ENCODE assay signal across 8 cellular contexts in genomic region chr11:65555693-65556231, GRCh38. TPM values are rescaled to one million over a fixed set of nuclear protein-coding genes. Genes with fewer than 3 reads are reported as not detected.
DNase-seq lines count a peak whose midpoint lies in the region; ATAC-seq, FAIRE-seq and TF ChIP-seq lines count a peak whose summit lies in the region.

No MANE protein-coding gene starts in this region.

- peak overlapping the region; percentile 11 for H2AK5ac ChIP-seq in mesenchymal stem cell (ENCODE audit: low read length, severe bottlenecking)

- no peak overlapping the region for H3K23ac ChIP-seq in mesenchymal stem cell (ENCODE audit: low read length in 2 of 2)

- intact Hi-C loops in K562 (cut with micrococcal nuclease) (no loop called here), head of caudate nucleus (cut with DNase I) (no loop called here)

- 14% methylated on average over 1 of the region's 6 CpGs for WGBS in K562 (ENCODE audit: insufficient coverage, low coverage, missing lambda C conversion rate)
- 19% methylated on average over 5 of the region's 6 CpGs for WGBS in mesenchymal stem cell

- ATAC-seq in K562 (no peak), HG02759 (IDR thresholded peaks at IDR 0.05; ENCODE audit: unreplicated experiment) (no peak), HG02973 (IDR thresholded peaks at IDR 0.05; ENCODE audit: unreplicated experiment) (no peak)

- H3K4me1 ChIP-seq in K562 (replicated peaks in 1 of 2; ENCODE audit: control insufficient read depth in 2 of 2, insufficient read depth in 2 of 2, low read length in 2 of 2), result peaks cover 73 to 92% of the 10 kb centered on the region in 2 experiments
- peaks cover 60% of the 10 kb centered on the region for H3K4me1 ChIP-seq in mesenchymal stem cell (ENCODE audit: control insufficient read depth, insufficient read depth, low read depth, low read length)

- no peak overlapping the region for H2BK5ac ChIP-seq in mesenchymal stem cell (ENCODE audit: low read depth, low read length, poor library complexity, severe bottlenecking)

- H2BK120ac ChIP-seq in mesenchymal stem cell (ENCODE audit: low read depth, low read length), result no peak overlapping the region

- H4K20me1 ChIP-seq in K562 (replicated peaks; ENCODE audit: control insufficient read depth, insufficient read depth, low read length), result 0 out of 2 replicates have a peak, but pooled peaks cover 8% of the 10 kb centered on the region

- in situ Hi-C loops in K562 (cut with MboI), result no loop called here

- H4K91ac ChIP-seq in mesenchymal stem cell (ENCODE audit: low read length), result peak overlapping the region; percentile 40

- H3K4me3 ChIP-seq in AG09309 (ENCODE audit: control insufficient read depth, low read depth, low read length) (no peak overlapping the region; the same call in none of the 2 replicates), K562 (no peak overlapping the region), mesenchymal stem cell (ENCODE audit: insufficient read depth in 1 of 2, low read depth in 1 of 2, low read length in 2 of 2) (peak overlapping the region in 1 of 2 experiments; percentile 85)

- H3K14ac ChIP-seq in mesenchymal stem cell (ENCODE audit: low read length in 2 of 2), result no peak overlapping the region

- no peak overlapping the region for H2BK15ac ChIP-seq in mesenchymal stem cell (ENCODE audit: low read depth, poor library complexity, severe bottlenecking)

- FAIRE-seq in K562 (lab: Jason Lieb, UNC), result no peak

- TF ChIP-seq POLR2A in K562 (conservative IDR thresholded peaks at IDR 0.05), result no peak

- DNase-seq in AG09309 (ENCODE audit: low read depth) (peak; percentile 64), LHCN-M2 (ENCODE audit: low read depth) (peak; percentile 97), K562 (ENCODE audit: extremely low read depth in 1 of 4, low spot score in 3 of 4) (peak in 3 of 4 experiments; percentile 54 to 71 (median 57)), mesenchymal stem cell (peak; percentile 77), head of caudate nucleus (no peak), Kasumi-1 (lab: John Stamatoyannopoulos, UW) (no peak)

- no peak overlapping the region for H3K4ac ChIP-seq in mesenchymal stem cell (ENCODE audit: low read depth in 1 of 2, low read length in 2 of 2)

- H3K4me2 ChIP-seq in K562 (ENCODE audit: insufficient read depth, low read length) (no peak overlapping the region), mesenchymal stem cell (ENCODE audit: low read length, poor library complexity, severe bottlenecking) (no peak overlapping the region)

- CTCF ChIA-PET in K562 (lab: Yijun Ruan, JAX; ENCODE audit: low intra/inter-chr PET ratio), result no interaction called here

- no peak for TF ChIP-seq CTCF in AG09309 (IDR thresholded peaks at IDR 0.05; ENCODE audit: control insufficient read depth, insufficient read depth, low read depth, low read length, missing control alignments)
- no peak for TF ChIP-seq CTCF in K562 (IDR thresholded peaks at IDR 0.05 in 2 of 3, conservative IDR thresholded peaks at IDR 0.05 in 1 of 3; ENCODE audit: insufficient read depth in 2 of 3, low read depth in 1 of 3, low read length in 3 of 3)

- POLR2A ChIA-PET in K562 (lab: Yijun Ruan, JAX), result interaction anchor here (1.2 kb wide), 1 partner anchor 56 kb away, joined by 3 read pairs; no protein-coding TSS in a partner anchor

- H3K79me2 ChIP-seq in K562 (ENCODE audit: control insufficient read depth, insufficient read depth, low read length), result no peaks in the 10 kb centered on the region

- H3K9ac ChIP-seq in K562 (ENCODE audit: insufficient read depth in 1 of 2, low read depth in 2 of 2, low read length in 2 of 2) (peak overlapping the region in 1 of 2 experiments; percentile 53; a peak in 2 of 4 replicates), mesenchymal stem cell (ENCODE audit: low read length) (peak overlapping the region; percentile 47)

- H3K27me3 ChIP-seq in K562 (ENCODE audit: control insufficient read depth in 2 of 2, insufficient read depth in 2 of 2, low read length in 2 of 2), result no peaks in the 10 kb centered on the region
- H3K27me3 ChIP-seq in mesenchymal stem cell (ENCODE audit: control insufficient read depth in 1 of 2, insufficient read depth in 1 of 2, low read length in 2 of 2), result no peaks in the 10 kb centered on the region

- H3K27ac ChIP-seq in K562 (ENCODE audit: extremely low read depth, low read depth, low read length) (no peak overlapping the region), mesenchymal stem cell (ENCODE audit: low read length, poor library complexity, severe bottlenecking) (no peak overlapping the region)

- no peak overlapping the region for H4K8ac ChIP-seq in mesenchymal stem cell (ENCODE audit: low read length)

- H2AFZ ChIP-seq in K562 (ENCODE audit: low read depth, low read length) (no peak overlapping the region), mesenchymal stem cell (ENCODE audit: low read depth, low read length) (no peak overlapping the region)

- no peaks in the 10 kb centered on the region for H3K9me3 ChIP-seq in K562 (replicated peaks; ENCODE audit: control insufficient read depth, insufficient read depth, low read depth, low read length)
- no peaks in the 10 kb centered on the region for H3K9me3 ChIP-seq in mesenchymal stem cell (ENCODE audit: control insufficient read depth, low read length)

- peak overlapping the region in 1 of 2 experiments; percentile 73 for H2BK12ac ChIP-seq in mesenchymal stem cell (ENCODE audit: low read length in 2 of 2)

- no TSS peak for BruUV-seq in K562 (replicated peaks; lab: Mats Ljungman, UMichigan)

- no peaks in the 10 kb centered on the region for H3K9me1 ChIP-seq in K562 (ENCODE audit: control insufficient read depth, insufficient read depth, low read length)

- H3K18ac ChIP-seq in mesenchymal stem cell (ENCODE audit: low read depth in 1 of 2, low read length in 2 of 2), result peak overlapping the region; percentile 29 to 32

- H3K36me3 ChIP-seq in K562 (ENCODE audit: control insufficient read depth, insufficient read depth, low read length) (no peaks in the 10 kb centered on the region), mesenchymal stem cell (ENCODE audit: control insufficient read depth in 1 of 2, insufficient read depth in 2 of 2, low read depth in 1 of 2, low read length in 2 of 2) (peaks cover 21 to 30% of the 10 kb centered on the region in 2 experiments)

- TF ChIP-seq EP300 in K562 (IDR thresholded peaks at IDR 0.05; ENCODE audit: low read length), result no peak

- peaks cover 15% of the 10 kb centered on the region for H3K79me1 ChIP-seq in mesenchymal stem cell (replicated peaks; ENCODE audit: low read length, poor library complexity, severe bottlenecking)

- TF ChIP-seq RAD21 in K562 (CRISPR knock-in tag; conservative IDR thresholded peaks at IDR 0.05 in 1 of 2, IDR thresholded peaks at IDR 0.05 in 1 of 2), result no peak

RNA-seq across cellular contexts. Expression of gene LTBP3, which starts 2.4 kb away (rescaled TPM):
- total RNA-seq in LHCN-M2 (2014; rRNA removed) (17.1 and 27.3 TPM in 2 replicates), K562 (2014; rRNA removed) (15.0 and 19.3 TPM in 2 replicates), K562 (2014; rRNA removed; fragmentation: Illumina TruSeq; extraction: Trizol) (1.3 and 1.7 TPM in 2 replicates), K562 (2015; rRNA removed; fragmentation: Illumina TruSeq; extraction: Trizol) (3.8 and 4.4 TPM in 2 replicates), K562 (2021) (17.1 and 18.8 TPM in 2 replicates)
- 13.1 TPM for polyA plus RNA-seq in LHCN-M2 (2012)
- 78.9 and 182 TPM in 2 replicates for total RNA-seq in K562 (2011; cell fraction: chromatin; rRNA removed; ENCODE audit: low replicate concordance)
- 71.7 and 81.2 TPM in 2 replicates for total RNA-seq in K562 (2011; cell fraction: nucleolus; rRNA removed)
- total RNA-seq in K562 (2011; cell fraction: nucleoplasm; rRNA removed), result 77.2 and 120 TPM in 2 replicates
- polyA plus RNA-seq in K562 (2011; rRNA removed) (7.4 and 17.0 TPM in 2 replicates), K562 (2014; fragmentation: Illumina TruSeq; extraction: Trizol) (4.8 and 6.9 TPM in 2 replicates), K562 (2014; fragmentation: Nextera tagmentation; extraction: Ambion mirVana) (under 1 TPM; 0.06 to 0.14 TPM), K562 (2014; rRNA removed) (14.6 and 20.5 TPM in 2 replicates)
- 13.4 and 20.3 TPM in 2 replicates for polyA plus RNA-seq in K562 (2011; cell fraction: cytosol; rRNA removed)
- polyA plus RNA-seq in K562 (2011; cell fraction: nucleus; rRNA removed), result 102 and 163 TPM in 2 replicates
- 19.2 and 25.7 TPM in 2 replicates for polyA plus RNA-seq in K562 (2012)
- polyA minus RNA-seq in K562 (2011; rRNA and poly(A)+ RNA removed), result 6.4 and 7.8 TPM in 2 replicates
- 7.6 and 12.6 TPM in 2 replicates for polyA minus RNA-seq in K562 (2011; cell fraction: cytosol; rRNA and poly(A)+ RNA removed)
- 18.2 and 23.1 TPM in 2 replicates for polyA minus RNA-seq in K562 (2011; cell fraction: nucleus; rRNA and poly(A)+ RNA removed)
- polyA plus RNA-seq in mesenchymal stem cell (2013, experiment 1 of 2), result 52.8 TPM
- 46.9 TPM for polyA plus RNA-seq in mesenchymal stem cell (2013, experiment 2 of 2)

RNA-seq across cellular contexts. Expression of gene ZNRD2, which starts 14.5 kb away (rescaled TPM):
- total RNA-seq in LHCN-M2 (2014; rRNA removed), result 50.4 and 57.8 TPM in 2 replicates
- 77.3 TPM for polyA plus RNA-seq in LHCN-M2 (2012)
- total RNA-seq in K562 (2011; cell fraction: chromatin; rRNA removed; ENCODE audit: low replicate concordance), result 16.9 and 90.0 TPM in 2 replicates
- 98.3 and 115 TPM in 2 replicates for total RNA-seq in K562 (2011; cell fraction: nucleolus; rRNA removed)
- total RNA-seq in K562 (2011; cell fraction: nucleoplasm; rRNA removed), result 36.5 and 47.7 TPM in 2 replicates
- 129 and 153 TPM in 2 replicates for total RNA-seq in K562 (2014; rRNA removed)
- total RNA-seq in K562 (2014; rRNA removed; fragmentation: Illumina TruSeq; extraction: Trizol), result 8.5 and 13.4 TPM in 2 replicates
- total RNA-seq in K562 (2015; rRNA removed; fragmentation: Illumina TruSeq; extraction: Trizol), result 60.4 and 61.8 TPM in 2 replicates
- 106 and 114 TPM in 2 replicates for total RNA-seq in K562 (2021)
- polyA plus RNA-seq in K562 (2011; rRNA removed), result 40.4 and 51.9 TPM in 2 replicates
- polyA plus RNA-seq in K562 (2011; cell fraction: cytosol; rRNA removed), result 70.6 and 201 TPM in 2 replicates
- 69.6 and 90.0 TPM in 2 replicates for polyA plus RNA-seq in K562 (2011; cell fraction: nucleus; rRNA removed)
- 75.0 and 123 TPM in 2 replicates for polyA plus RNA-seq in K562 (2012)
- polyA plus RNA-seq in K562 (2014; fragmentation: Illumina TruSeq; extraction: Trizol), result 16.6 and 77.3 TPM in 2 replicates
- 10 to 100 TPM; 35.6 to 66.3 TPM for polyA plus RNA-seq in K562 (2014; fragmentation: Nextera tagmentation; extraction: Ambion mirVana)
- 123 and 130 TPM in 2 replicates for polyA plus RNA-seq in K562 (2014; rRNA removed)
- polyA minus RNA-seq in K562 (2011; rRNA and poly(A)+ RNA removed), result 7.4 TPM in 2 replicates
- polyA minus RNA-seq in K562 (2011; cell fraction: cytosol; rRNA and poly(A)+ RNA removed), result 22.4 and 23.0 TPM in 2 replicates
- 61.0 and 62.0 TPM in 2 replicates for polyA minus RNA-seq in K562 (2011; cell fraction: nucleus; rRNA and poly(A)+ RNA removed)
- 64.9 TPM for polyA plus RNA-seq in mesenchymal stem cell (2013, experiment 1 of 2)
- 59.8 TPM for polyA plus RNA-seq in mesenchymal stem cell (2013, experiment 2 of 2)

RNA-seq across cellular contexts. Expression of gene FAM89B, which starts 16.6 kb away (rescaled TPM):
- total RNA-seq in LHCN-M2 (2014; rRNA removed), result 49.6 and 67.9 TPM in 2 replicates
- polyA plus RNA-seq in LHCN-M2 (2012), result 59.8 TPM
- total RNA-seq in K562 (2011; cell fraction: chromatin; rRNA removed; ENCODE audit: low replicate concordance), result 6.1 and 32.6 TPM in 2 replicates
- total RNA-seq in K562 (2011; cell fraction: nucleolus; rRNA removed), result 30.5 and 31.9 TPM in 2 replicates
- total RNA-seq in K562 (2011; cell fraction: nucleoplasm; rRNA removed), result 14.4 and 16.7 TPM in 2 replicates
- total RNA-seq in K562 (2014; rRNA removed), result 26.1 and 36.0 TPM in 2 replicates
- total RNA-seq in K562 (2014; rRNA removed; fragmentation: Illumina TruSeq; extraction: Trizol), result 3.2 and 4.2 TPM in 2 replicates
- total RNA-seq in K562 (2015; rRNA removed; fragmentation: Illumina TruSeq; extraction: Trizol), result 12.3 and 12.6 TPM in 2 replicates
- 24.2 and 26.9 TPM in 2 replicates for total RNA-seq in K562 (2021)
- polyA plus RNA-seq in K562 (2011; rRNA removed), result 9.7 and 12.3 TPM in 2 replicates
- polyA plus RNA-seq in K562 (2011; cell fraction: cytosol; rRNA removed), result 21.6 and 65.1 TPM in 2 replicates
- polyA plus RNA-seq in K562 (2011; cell fraction: nucleus; rRNA removed), result 29.6 and 55.3 TPM in 2 replicates
- 17.8 and 26.2 TPM in 2 replicates for polyA plus RNA-seq in K562 (2012)
- polyA plus RNA-seq in K562 (2014; fragmentation: Illumina TruSeq; extraction: Trizol), result 11.9 and 21.9 TPM in 2 replicates
- polyA plus RNA-seq in K562 (2014; fragmentation: Nextera tagmentation; extraction: Ambion mirVana), result under 1 TPM; 0.32 to 0.83 TPM
- 27.6 and 33.4 TPM in 2 replicates for polyA plus RNA-seq in K562 (2014; rRNA removed)
- 2.2 and 3.2 TPM in 2 replicates for polyA minus RNA-seq in K562 (2011; rRNA and poly(A)+ RNA removed)
- polyA minus RNA-seq in K562 (2011; cell fraction: cytosol; rRNA and poly(A)+ RNA removed), result 7.2 and 7.9 TPM in 2 replicates
- polyA minus RNA-seq in K562 (2011; cell fraction: nucleus; rRNA and poly(A)+ RNA removed), result 22.2 and 25.9 TPM in 2 replicates
- 50.0 TPM for polyA plus RNA-seq in mesenchymal stem cell (2013, experiment 1 of 2)
- polyA plus RNA-seq in mesenchymal stem cell (2013, experiment 2 of 2), result 53.5 TPM

RNA-seq across cellular contexts. Expression of gene EHBP1L1, which starts 20.1 kb away (rescaled TPM):
- total RNA-seq in LHCN-M2 (2014; rRNA removed) (44.0 and 49.1 TPM in 2 replicates), K562 (2014; rRNA removed) (80.6 and 98.7 TPM in 2 replicates), K562 (2014; rRNA removed; fragmentation: Illumina TruSeq; extraction: Trizol) (24.2 and 28.8 TPM in 2 replicates), K562 (2015; rRNA removed; fragmentation: Illumina TruSeq; extraction: Trizol) (26.3 and 29.2 TPM in 2 replicates), K562 (2021) (60.9 and 87.1 TPM in 2 replicates)
- polyA plus RNA-seq in LHCN-M2 (2012), result 40.6 TPM
- total RNA-seq in K562 (2011; cell fraction: chromatin; rRNA removed; ENCODE audit: low replicate concordance), result 131 and 234 TPM in 2 replicates
- total RNA-seq in K562 (2011; cell fraction: nucleolus; rRNA removed), result 106 and 109 TPM in 2 replicates
- total RNA-seq in K562 (2011; cell fraction: nucleoplasm; rRNA removed), result 106 and 124 TPM in 2 replicates
- polyA plus RNA-seq in K562 (2011; rRNA removed) (19.2 and 29.8 TPM in 2 replicates), K562 (2014; fragmentation: Illumina TruSeq; extraction: Trizol) (36.9 and 50.9 TPM in 2 replicates), K562 (2014; fragmentation: Nextera tagmentation; extraction: Ambion mirVana) (under 1 TPM; 0.03 to 0.38 TPM), K562 (2014; rRNA removed) (56.4 and 61.3 TPM in 2 replicates)
- polyA plus RNA-seq in K562 (2011; cell fraction: cytosol; rRNA removed), result 22.0 and 75.3 TPM in 2 replicates
- 63.0 and 156 TPM in 2 replicates for polyA plus RNA-seq in K562 (2011; cell fraction: nucleus; rRNA removed)
- 47.0 and 62.8 TPM in 2 replicates for polyA plus RNA-seq in K562 (2012)
- 15.6 and 21.1 TPM in 2 replicates for polyA minus RNA-seq in K562 (2011; rRNA and poly(A)+ RNA removed)
- polyA minus RNA-seq in K562 (2011; cell fraction: cytosol; rRNA and poly(A)+ RNA removed), result 50.6 and 59.1 TPM in 2 replicates
- 17.2 and 21.5 TPM in 2 replicates for polyA minus RNA-seq in K562 (2011; cell fraction: nucleus; rRNA and poly(A)+ RNA removed)
- 22.5 TPM for polyA plus RNA-seq in mesenchymal stem cell (2013, experiment 1 of 2)
- 22.6 TPM for polyA plus RNA-seq in mesenchymal stem cell (2013, experiment 2 of 2)

RNA-seq across cellular contexts. Expression of gene SCYL1, which starts 30.9 kb away (rescaled TPM):
- total RNA-seq in LHCN-M2 (2014; rRNA removed) (104 and 113 TPM in 2 replicates), K562 (2014; rRNA removed) (145 and 156 TPM in 2 replicates), K562 (2014; rRNA removed; fragmentation: Illumina TruSeq; extraction: Trizol) (14.2 and 20.2 TPM in 2 replicates), K562 (2015; rRNA removed; fragmentation: Illumina TruSeq; extraction: Trizol) (57.6 and 59.0 TPM in 2 replicates), K562 (2021) (113 and 115 TPM in 2 replicates)
- 81.2 TPM for polyA plus RNA-seq in LHCN-M2 (2012)
- total RNA-seq in K562 (2011; cell fraction: chromatin; rRNA removed; ENCODE audit: low replicate concordance), result 59.7 and 207 TPM in 2 replicates
- 125 and 130 TPM in 2 replicates for total RNA-seq in K562 (2011; cell fraction: nucleolus; rRNA removed)
- total RNA-seq in K562 (2011; cell fraction: nucleoplasm; rRNA removed), result 91.0 and 98.2 TPM in 2 replicates
- polyA plus RNA-seq in K562 (2011; rRNA removed) (55.0 and 79.2 TPM in 2 replicates), K562 (2014; fragmentation: Illumina TruSeq; extraction: Trizol) (76.1 and 81.3 TPM in 2 replicates), K562 (2014; fragmentation: Nextera tagmentation; extraction: Ambion mirVana) (1 to 10 TPM; 1.9 to 4.7 TPM), K562 (2014; rRNA removed) (96.0 and 104 TPM in 2 replicates)
- polyA plus RNA-seq in K562 (2011; cell fraction: cytosol; rRNA removed), result 121 and 188 TPM in 2 replicates
- 124 and 172 TPM in 2 replicates for polyA plus RNA-seq in K562 (2011; cell fraction: nucleus; rRNA removed)
- 54.7 and 95.3 TPM in 2 replicates for polyA plus RNA-seq in K562 (2012)
- 27.0 and 42.0 TPM in 2 replicates for polyA minus RNA-seq in K562 (2011; rRNA and poly(A)+ RNA removed)
- 62.5 and 74.3 TPM in 2 replicates for polyA minus RNA-seq in K562 (2011; cell fraction: cytosol; rRNA and poly(A)+ RNA removed)
- 31.2 and 38.2 TPM in 2 replicates for polyA minus RNA-seq in K562 (2011; cell fraction: nucleus; rRNA and poly(A)+ RNA removed)
- 114 TPM for polyA plus RNA-seq in mesenchymal stem cell (2013, experiment 1 of 2)
- 115 TPM for polyA plus RNA-seq in mesenchymal stem cell (2013, experiment 2 of 2)

Comparison
In these comparisons a context has a peak if more than half of its experiments do, and no peak if none do; other contexts are left out.
1. DNase-seq: peak in AG09309 (single experiment), LHCN-M2 (single experiment), K562 (3 of 4) and mesenchymal stem cell (single experiment); none in head of caudate nucleus (0 of 42) and Kasumi-1 (0 of 2).